In genomic region chr14:22587677-22588418, GRCh38 we compare ENCODE assay signal across 8 cellular contexts. TPM values are rescaled to one million over a fixed set of nuclear protein-coding genes. Genes with fewer than 3 reads are reported as not detected.
DNase-seq lines count a peak whose midpoint lies in the region; ATAC-seq and TF ChIP-seq lines count a peak whose summit lies in the region.
"Not testable (repeated sequence)": the region's sequence is repeated elsewhere in the genome, so short reads cannot be mapped to it uniquely, and the experiment has no call there.

No MANE protein-coding gene starts in this region.

- H3K27me3 Mint-ChIP-seq in CD8-positive, alpha-beta memory T cell; IgD-negative memory B cell; T-helper 1 cell treated with Interleukin-12 subunit alpha and Interleukin-12 subunit beta and Interleukin-4 antibody, amounts not matched to agents 30 μg/mL and 1 μg/mL, for 36 hours (ENCODE audit: low read depth); activated naive CD8-positive, alpha-beta T cell treated with anti-CD3 and anti-CD28 coated beads, Interleukin-2, amount 50 U/mL, for 24 hours; endodermal cell (ENCODE audit: insufficient read depth): not testable (repeated sequence)
- peaks cover 9 to 14% (median 11%) of the 10 kb centered on the region in 3 donors for H3K27me3 Mint-ChIP-seq in immature natural killer cell (ENCODE audit: low read depth in 3 of 3)

- not testable (repeated sequence) for TF ChIP-seq CTCF in endodermal cell (conservative IDR thresholded peaks at IDR 0.05); neutrophil (IDR thresholded peaks at IDR 0.05); thoracic aorta (IDR thresholded peaks at IDR 0.05)

- peaks cover 0 to 37% (median 4%) of the 10 kb centered on the region in 3 donors for H3K36me3 Mint-ChIP-seq in CD8-positive, alpha-beta memory T cell
- H3K36me3 Mint-ChIP-seq in IgD-negative memory B cell, immature natural killer cell: not testable (repeated sequence)
- peaks cover 29% of the 10 kb centered on the region for H3K36me3 Mint-ChIP-seq in T-helper 1 cell treated with Interleukin-12 subunit alpha and Interleukin-12 subunit beta and Interleukin-4 antibody, amounts not matched to agents 30 μg/mL and 1 μg/mL, for 36 hours (ENCODE audit: low read depth)
- peaks cover 34% of the 10 kb centered on the region for H3K36me3 Mint-ChIP-seq in activated naive CD8-positive, alpha-beta T cell treated with anti-CD3 and anti-CD28 coated beads, Interleukin-2, amount 50 U/mL, for 24 hours (ENCODE audit: low read depth)
- H3K36me3 Mint-ChIP-seq in endodermal cell (ENCODE audit: low read depth): peaks cover 30% of the 10 kb centered on the region

- H3K9ac ChIP-seq in endodermal cell (ENCODE audit: extremely low read depth, low read length, poor library complexity, severe bottlenecking): peak overlapping the region; percentile 84

- H3K4me3 Mint-ChIP-seq in CD8-positive, alpha-beta memory T cell: peak overlapping the region; percentile 92 to 99 (median 97)
- H3K4me3 Mint-ChIP-seq in IgD-negative memory B cell: peak overlapping the region; percentile 91 to 100 (median 98)
- H3K4me3 Mint-ChIP-seq in T-helper 1 cell treated with Interleukin-12 subunit alpha and Interleukin-12 subunit beta and Interleukin-4 antibody, amounts not matched to agents 30 μg/mL and 1 μg/mL, for 36 hours: peak overlapping the region; percentile 89
- H3K4me3 Mint-ChIP-seq in activated naive CD8-positive, alpha-beta T cell treated with anti-CD3 and anti-CD28 coated beads, Interleukin-2, amount 50 U/mL, for 24 hours: peak overlapping the region; percentile 92
- H3K4me3 Mint-ChIP-seq in endodermal cell: peak overlapping the region; percentile 96
- peak overlapping the region; percentile 91 to 98 (median 97) for H3K4me3 Mint-ChIP-seq in immature natural killer cell

- peaks cover 58% of the 10 kb centered on the region for H3K4me1 ChIP-seq in CD8-positive, alpha-beta memory T cell (ENCODE audit: insufficient read depth, low read length)
- not testable (repeated sequence) for H3K4me1 ChIP-seq in endodermal cell (ENCODE audit: control insufficient read depth, insufficient read depth, low read length)
- H3K4me1 ChIP-seq in neutrophil (ENCODE audit: control insufficient read depth in 1 of 2, insufficient read depth in 1 of 2, low read depth in 1 of 2, low read length in 1 of 2) (peaks cover 24% of the 10 kb centered on the region in 2 experiments), thoracic aorta (ENCODE audit: control insufficient read depth in 1 of 2, low read depth in 2 of 2) (peaks cover 37 to 61% of the 10 kb centered on the region in 2 donors)

- not testable (repeated sequence) for DNase-seq in CD8-positive, alpha-beta memory T cell; activated naive CD8-positive, alpha-beta T cell treated with anti-CD3 and anti-CD28 coated beads, Interleukin-2, amount 50 U/mL, for 24 hours; endodermal cell; immature natural killer cell; thoracic aorta (ENCODE audit: low spot score)

- H3K4me3 ChIP-seq in CD8-positive, alpha-beta memory T cell (ENCODE audit: low read length): peak overlapping the region; percentile 90
- peak overlapping the region; percentile 99 for H3K4me3 ChIP-seq in endodermal cell (ENCODE audit: low read length)
- H3K4me3 ChIP-seq in neutrophil (ENCODE audit: low read depth in 1 of 2, low read length in 1 of 2): peak overlapping the region; percentile 82 to 93
- peak overlapping the region; percentile 83 for H3K4me3 ChIP-seq in thoracic aorta

- POLR2A ChIA-PET in CD8-positive, alpha-beta memory T cell (lab: Charles Lee): interaction anchor here (1.8 to 2.7 kb wide), 4 partner anchors 10 to 32 kb away, joined by 12 to 51 read pairs (median 14); partner anchors contain the start of gene ABHD4

- not testable (repeated sequence) for H3K36me3 ChIP-seq in CD8-positive, alpha-beta memory T cell (ENCODE audit: insufficient read depth, low read length); neutrophil; thoracic aorta
- peaks cover 32% of the 10 kb centered on the region for H3K36me3 ChIP-seq in endodermal cell (ENCODE audit: control insufficient read depth, insufficient read depth, low read length)

- not testable (repeated sequence) for ATAC-seq in activated naive CD8-positive, alpha-beta T cell treated with anti-CD3 and anti-CD28 coated beads, Interleukin-2, amount 50 U/mL, for 24 hours; thoracic aorta (ENCODE audit: insufficient number of reproducible peaks, low FRiP score, low read depth)

- peak overlapping the region; percentile 95 to 100 (median 100) for H3K27ac Mint-ChIP-seq in CD8-positive, alpha-beta memory T cell
- peak overlapping the region; percentile 94 to 100 (median 99) for H3K27ac Mint-ChIP-seq in IgD-negative memory B cell
- peak overlapping the region; percentile 97 for H3K27ac Mint-ChIP-seq in T-helper 1 cell treated with Interleukin-12 subunit alpha and Interleukin-12 subunit beta and Interleukin-4 antibody, amounts not matched to agents 30 μg/mL and 1 μg/mL, for 36 hours
- H3K27ac Mint-ChIP-seq in activated naive CD8-positive, alpha-beta T cell treated with anti-CD3 and anti-CD28 coated beads, Interleukin-2, amount 50 U/mL, for 24 hours: peak overlapping the region; percentile 96
- H3K27ac Mint-ChIP-seq in endodermal cell: peak overlapping the region; percentile 97
- peak overlapping the region; percentile 98 to 100 (median 99) for H3K27ac Mint-ChIP-seq in immature natural killer cell

- H3K27me3 ChIP-seq in CD8-positive, alpha-beta memory T cell (ENCODE audit: insufficient read depth, low read length, poor library complexity, severe bottlenecking); endodermal cell (ENCODE audit: control insufficient read depth, insufficient read depth, low read length, poor library complexity, severe bottlenecking); neutrophil; thoracic aorta (replicated peaks; ENCODE audit: insufficient read depth): not testable (repeated sequence)

- 84 to 90% methylated on average over 8 to 10 of the region's 10 CpGs for WGBS in endodermal cell (ENCODE audit: insufficient coverage in 1 of 2, insufficient read length in 1 of 2), 2 experiments

- H3K4me1 Mint-ChIP-seq in CD8-positive, alpha-beta memory T cell: peaks cover 66 to 76% (median 71%) of the 10 kb centered on the region in 3 donors
- H3K4me1 Mint-ChIP-seq in IgD-negative memory B cell (peaks cover 38 to 53% (median 42%) of the 10 kb centered on the region in 3 donors), endodermal cell (peaks cover 49% of the 10 kb centered on the region), immature natural killer cell (peaks cover 59 to 67% of the 10 kb centered on the region in 2 donors)
- peaks cover 56% of the 10 kb centered on the region for H3K4me1 Mint-ChIP-seq in T-helper 1 cell treated with Interleukin-12 subunit alpha and Interleukin-12 subunit beta and Interleukin-4 antibody, amounts not matched to agents 30 μg/mL and 1 μg/mL, for 36 hours (ENCODE audit: low read depth)
- peaks cover 85% of the 10 kb centered on the region for H3K4me1 Mint-ChIP-seq in activated naive CD8-positive, alpha-beta T cell treated with anti-CD3 and anti-CD28 coated beads, Interleukin-2, amount 50 U/mL, for 24 hours

- H3K9me3 Mint-ChIP-seq in CD8-positive, alpha-beta memory T cell; IgD-negative memory B cell; T-helper 1 cell treated with Interleukin-12 subunit alpha and Interleukin-12 subunit beta and Interleukin-4 antibody, amounts not matched to agents 30 μg/mL and 1 μg/mL, for 36 hours; activated naive CD8-positive, alpha-beta T cell treated with anti-CD3 and anti-CD28 coated beads, Interleukin-2, amount 50 U/mL, for 24 hours; endodermal cell; immature natural killer cell: not testable (repeated sequence)

- H3K9me3 ChIP-seq in CD8-positive, alpha-beta memory T cell (ENCODE audit: low read length); endodermal cell (ENCODE audit: control insufficient read depth, low read length); neutrophil; thoracic aorta: not testable (repeated sequence)

- CTCF ChIA-PET in CD8-positive, alpha-beta memory T cell (lab: Charles Lee): interaction anchor here (0.9 to 7.9 kb wide), 7 partner anchors 11 to 864 kb away, joined by 3 to 82 read pairs (median 4); partner anchors contain the start of gene ABHD4

- peak overlapping the region; percentile 98 for H3K27ac ChIP-seq in CD8-positive, alpha-beta memory T cell (ENCODE audit: low read depth, low read length)
- not testable (repeated sequence) for H3K27ac ChIP-seq in endodermal cell (ENCODE audit: low read depth, low read length)
- peak overlapping the region; percentile 89 for H3K27ac ChIP-seq in neutrophil
- peak overlapping the region; percentile 78 to 98 for H3K27ac ChIP-seq in thoracic aorta

RNA-seq across cellular contexts. Expression of gene DAD1, which starts 1.2 kb away (rescaled TPM):
- 100 to 1,000 TPM; 329 to 353 TPM for total RNA-seq in CD8-positive, alpha-beta memory T cell
- polyA plus RNA-seq in CD8-positive, alpha-beta memory T cell: 622 TPM
- polyA plus RNA-seq in IgD-negative memory B cell (420 TPM), immature natural killer cell (100 to 1,000 TPM; 602 to 622 (median 602) TPM)
- total RNA-seq in endodermal cell (100 to 1,000 TPM; 176 to 193 TPM), thoracic aorta (100 to 1,000 TPM; 109 to 236 TPM)
- 241 TPM for polyA plus RNA-seq in endodermal cell (2013, experiment 1 of 2)
- 234 TPM for polyA plus RNA-seq in endodermal cell (2013, experiment 2 of 2)

RNA-seq across cellular contexts. Expression of gene ABHD4, which starts 10.3 kb away (rescaled TPM):
- 10 to 100 TPM in 1 of 2 experiments, 1 to 10 TPM in 1; 8.4 to 11.4 TPM for total RNA-seq in CD8-positive, alpha-beta memory T cell
- 13.7 TPM for polyA plus RNA-seq in CD8-positive, alpha-beta memory T cell
- 9.0 TPM for polyA plus RNA-seq in IgD-negative memory B cell
- 10 to 100 TPM; 68.3 to 77.7 TPM for total RNA-seq in endodermal cell
- polyA plus RNA-seq in endodermal cell (2013, experiment 1 of 2): 18.7 TPM
- 15.9 TPM for polyA plus RNA-seq in endodermal cell (2013, experiment 2 of 2)
- 10 to 100 TPM; 16.2 to 37.5 (median 30.8) TPM for polyA plus RNA-seq in immature natural killer cell
- 10 to 100 TPM; 25.3 to 40.1 TPM for total RNA-seq in thoracic aorta

RNA-seq across cellular contexts. Expression of gene OR6J1, which starts 56.3 kb away (rescaled TPM):
- not detected for total RNA-seq in CD8-positive, alpha-beta memory T cell
- polyA plus RNA-seq in CD8-positive, alpha-beta memory T cell: not detected
- polyA plus RNA-seq in IgD-negative memory B cell (not detected), immature natural killer cell (not detected)
- total RNA-seq in endodermal cell (not detected), thoracic aorta (not detected)
- polyA plus RNA-seq in endodermal cell (2013, experiment 1 of 2): not detected
- polyA plus RNA-seq in endodermal cell (2013, experiment 2 of 2): not detected
